ENCODE assay signal across 4 cellular contexts in genomic region chr6:85564223-85564622, GRCh38. TPM values are rescaled to one million over a fixed set of nuclear protein-coding genes. Genes with fewer than 3 reads are reported as not detected.
DNase-seq lines count a peak whose midpoint lies in the region; ATAC-seq, FAIRE-seq and TF ChIP-seq lines count a peak whose summit lies in the region.
"Not testable (repeated sequence)": the region's sequence is repeated elsewhere in the genome, so short reads cannot be mapped to it uniquely, and the experiment has no call there.

No MANE protein-coding gene starts in this region.

- not testable (repeated sequence) for H3K27me3 Mint-ChIP-seq in endothelial cell (ENCODE audit: unreplicated experiment); stimulated activated naive B cell treated with anti-CD40 and anti-IgM and Interleukin-4, amounts not matched to agents 10 μg/mL and 1 μg/mL and 100 μg/mL, for 72 hours

- H3K36me3 Mint-ChIP-seq in endothelial cell (ENCODE audit: low read depth, unreplicated experiment) = peaks cover 21% of the 10 kb centered on the region
- peaks cover 24 to 35% of the 10 kb centered on the region in 2 donors for H3K36me3 Mint-ChIP-seq in stimulated activated naive B cell treated with anti-CD40 and anti-IgM and Interleukin-4, amounts not matched to agents 10 μg/mL and 1 μg/mL and 100 μg/mL, for 72 hours

- not testable (repeated sequence) for BruUV-seq in K562 (replicated peaks; lab: Mats Ljungman, UMichigan)

- not testable (repeated sequence) for H3K4me1 ChIP-seq in HEK293 (ENCODE audit: control insufficient read depth, insufficient read depth, low read length); K562 (replicated peaks in 1 of 2; ENCODE audit: control insufficient read depth in 2 of 2, insufficient read depth in 2 of 2, low read length in 2 of 2)

- not testable (repeated sequence) for H2AFZ ChIP-seq in K562 (ENCODE audit: low read depth, low read length)

- not testable (repeated sequence) for H3K27me3 ChIP-seq in K562 (ENCODE audit: control insufficient read depth in 2 of 2, insufficient read depth in 2 of 2, low read length in 2 of 2)

- peak overlapping the region; percentile 22 for H3K4me3 Mint-ChIP-seq in endothelial cell (ENCODE audit: unreplicated experiment)
- H3K4me3 Mint-ChIP-seq in stimulated activated naive B cell treated with anti-CD40 and anti-IgM and Interleukin-4, amounts not matched to agents 10 μg/mL and 1 μg/mL and 100 μg/mL, for 72 hours = not testable (repeated sequence)

- not testable (repeated sequence) for DNase-seq in K562 (ENCODE audit: extremely low read depth in 1 of 4, low spot score in 3 of 4); endothelial cell (ENCODE audit: low spot score); stimulated activated naive B cell treated with anti-CD40 and anti-IgM and Interleukin-4, amounts not matched to agents 10 μg/mL and 1 μg/mL and 100 μg/mL, for 72 hours

- H3K9ac ChIP-seq in K562 (ENCODE audit: insufficient read depth in 1 of 2, low read depth in 2 of 2, low read length in 2 of 2) = not testable (repeated sequence)

- in situ Hi-C loops in K562 (cut with MboI) = not testable (repeated sequence)

- not testable (repeated sequence) for H3K4me3 ChIP-seq in HEK293 (ENCODE audit: low read depth, low read length); K562

- not testable (repeated sequence) for TF ChIP-seq POLR2A in K562 (conservative IDR thresholded peaks at IDR 0.05)

- 100% methylated on average over 1 of the region's 2 CpGs for WGBS in K562 (ENCODE audit: insufficient coverage, low coverage, missing lambda C conversion rate)

- H3K9me1 ChIP-seq in K562 (ENCODE audit: control insufficient read depth, insufficient read depth, low read length) = not testable (repeated sequence)

- not testable (repeated sequence) for TF ChIP-seq CTCF in HEK293 (tag by site-specific recombination; IDR thresholded peaks at IDR 0.05); K562 (IDR thresholded peaks at IDR 0.05 in 2 of 3, conservative IDR thresholded peaks at IDR 0.05 in 1 of 3; ENCODE audit: insufficient read depth in 2 of 3, low read depth in 1 of 3, low read length in 3 of 3); endothelial cell (IDR thresholded peaks at IDR 0.05; ENCODE audit: unreplicated experiment)

- H3K4me1 Mint-ChIP-seq in endothelial cell (ENCODE audit: unreplicated experiment); stimulated activated naive B cell treated with anti-CD40 and anti-IgM and Interleukin-4, amounts not matched to agents 10 μg/mL and 1 μg/mL and 100 μg/mL, for 72 hours: not testable (repeated sequence)

- H3K9me3 Mint-ChIP-seq in endothelial cell (ENCODE audit: unreplicated experiment); stimulated activated naive B cell treated with anti-CD40 and anti-IgM and Interleukin-4, amounts not matched to agents 10 μg/mL and 1 μg/mL and 100 μg/mL, for 72 hours: not testable (repeated sequence)

- TF ChIP-seq RAD21 in K562 (CRISPR knock-in tag; conservative IDR thresholded peaks at IDR 0.05 in 1 of 2, IDR thresholded peaks at IDR 0.05 in 1 of 2) = not testable (repeated sequence)

- POLR2A ChIA-PET in HEK293 (lab: Yijun Ruan, JAX); K562 (lab: Yijun Ruan, JAX): not testable (repeated sequence)

- intact Hi-C loops in K562 (cut with micrococcal nuclease) = not testable (repeated sequence)

- FAIRE-seq in K562 (lab: Jason Lieb, UNC) = not testable (repeated sequence)

- H3K27ac ChIP-seq in HEK293 (ENCODE audit: extremely low read depth, low read depth, low read length); K562 (ENCODE audit: extremely low read depth, low read depth, low read length): not testable (repeated sequence)

- not testable (repeated sequence) for H3K79me2 ChIP-seq in K562 (ENCODE audit: control insufficient read depth, insufficient read depth, low read length)

- CTCF ChIA-PET in HEK293 (lab: Yijun Ruan, JAX); K562 (lab: Yijun Ruan, JAX; ENCODE audit: low intra/inter-chr PET ratio): not testable (repeated sequence)

- not testable (repeated sequence) for H3K27ac Mint-ChIP-seq in endothelial cell (ENCODE audit: unreplicated experiment)
- peak overlapping the region; percentile 56 for H3K27ac Mint-ChIP-seq in stimulated activated naive B cell treated with anti-CD40 and anti-IgM and Interleukin-4, amounts not matched to agents 10 μg/mL and 1 μg/mL and 100 μg/mL, for 72 hours

- H3K4me2 ChIP-seq in K562 (ENCODE audit: insufficient read depth, low read length) = not testable (repeated sequence)

- H3K9me3 ChIP-seq in HEK293 (ENCODE audit: control insufficient read depth, insufficient read depth, low read depth, low read length); K562 (replicated peaks; ENCODE audit: control insufficient read depth, insufficient read depth, low read depth, low read length): not testable (repeated sequence)

- ATAC-seq in K562; stimulated activated naive B cell treated with anti-CD40 and anti-IgM and Interleukin-4, amounts not matched to agents 10 μg/mL and 1 μg/mL and 100 μg/mL, for 72 hours (replicated peaks): not testable (repeated sequence)

- not testable (repeated sequence) for TF ChIP-seq EP300 in K562 (IDR thresholded peaks at IDR 0.05; ENCODE audit: low read length)

- H4K20me1 ChIP-seq in K562 (replicated peaks; ENCODE audit: control insufficient read depth, insufficient read depth, low read length) = not testable (repeated sequence)

- H3K36me3 ChIP-seq in HEK293 (ENCODE audit: control insufficient read depth in 2 of 2, insufficient read depth in 1 of 2, low read length in 2 of 2) (peaks cover 0 to 31% of the 10 kb centered on the region in 2 experiments; a peak in 2 of 3 replicates), K562 (ENCODE audit: control insufficient read depth, insufficient read depth, low read length) (peaks cover 46% of the 10 kb centered on the region; the same call in 2 of the 3 replicates)

TF ChIP-seq in HEK293, 187 proteins besides CTCF, POLR2A, EP300 and RAD21:
- TF ChIP-seq ZNF184 (tag by site-specific recombination; IDR thresholded peaks at IDR 0.05) = peak; percentile 68

TF ChIP-seq in K562, 482 proteins besides CTCF, POLR2A, EP300 and RAD21:
- peak; percentile 68; the same call in 1 of the 2 replicates for TF ChIP-seq ZNF184 (CRISPR knock-in tag; IDR thresholded peaks at IDR 0.05)

RNA-seq across cellular contexts. Expression of gene SNX14, which starts 29.4 kb away (rescaled TPM):
- total RNA-seq in K562 (2011; cell fraction: chromatin; rRNA removed; ENCODE audit: low replicate concordance) = 102 and 244 TPM in 2 replicates
- 82.4 and 99.2 TPM in 2 replicates for total RNA-seq in K562 (2011; cell fraction: nucleolus; rRNA removed)
- 108 and 129 TPM in 2 replicates for total RNA-seq in K562 (2011; cell fraction: nucleoplasm; rRNA removed)
- total RNA-seq in K562 (2014; rRNA removed) (66.3 and 84.2 TPM in 2 replicates), K562 (2014; rRNA removed; fragmentation: Illumina TruSeq; extraction: Trizol) (134 and 138 TPM in 2 replicates), K562 (2015; rRNA removed; fragmentation: Illumina TruSeq; extraction: Trizol) (131 and 140 TPM in 2 replicates), K562 (2021) (66.1 and 72.7 TPM in 2 replicates), endothelial cell (ENCODE audit: unreplicated experiment) (121 TPM)
- polyA plus RNA-seq in K562 (2011; rRNA removed) (96.1 and 125 TPM in 2 replicates), K562 (2014; fragmentation: Illumina TruSeq; extraction: Trizol) (68.8 and 71.2 TPM in 2 replicates), K562 (2014; fragmentation: Nextera tagmentation; extraction: Ambion mirVana) (10 to 100 TPM; 46.5 to 61.1 TPM), K562 (2014; rRNA removed) (63.1 and 72.1 TPM in 2 replicates)
- 28.6 and 35.4 TPM in 2 replicates for polyA plus RNA-seq in K562 (2011; cell fraction: cytosol; rRNA removed)
- 54.9 and 67.4 TPM in 2 replicates for polyA plus RNA-seq in K562 (2011; cell fraction: nucleus; rRNA removed)
- 60.9 and 75.4 TPM in 2 replicates for polyA plus RNA-seq in K562 (2012)
- 149 and 151 TPM in 2 replicates for polyA minus RNA-seq in K562 (2011; rRNA and poly(A)+ RNA removed)
- polyA minus RNA-seq in K562 (2011; cell fraction: cytosol; rRNA and poly(A)+ RNA removed) = 38.2 and 52.5 TPM in 2 replicates
- polyA minus RNA-seq in K562 (2011; cell fraction: nucleus; rRNA and poly(A)+ RNA removed) = 72.2 and 76.3 TPM in 2 replicates
